ENCODE assay signal across 8 cellular contexts in the genomic region with DNA sequence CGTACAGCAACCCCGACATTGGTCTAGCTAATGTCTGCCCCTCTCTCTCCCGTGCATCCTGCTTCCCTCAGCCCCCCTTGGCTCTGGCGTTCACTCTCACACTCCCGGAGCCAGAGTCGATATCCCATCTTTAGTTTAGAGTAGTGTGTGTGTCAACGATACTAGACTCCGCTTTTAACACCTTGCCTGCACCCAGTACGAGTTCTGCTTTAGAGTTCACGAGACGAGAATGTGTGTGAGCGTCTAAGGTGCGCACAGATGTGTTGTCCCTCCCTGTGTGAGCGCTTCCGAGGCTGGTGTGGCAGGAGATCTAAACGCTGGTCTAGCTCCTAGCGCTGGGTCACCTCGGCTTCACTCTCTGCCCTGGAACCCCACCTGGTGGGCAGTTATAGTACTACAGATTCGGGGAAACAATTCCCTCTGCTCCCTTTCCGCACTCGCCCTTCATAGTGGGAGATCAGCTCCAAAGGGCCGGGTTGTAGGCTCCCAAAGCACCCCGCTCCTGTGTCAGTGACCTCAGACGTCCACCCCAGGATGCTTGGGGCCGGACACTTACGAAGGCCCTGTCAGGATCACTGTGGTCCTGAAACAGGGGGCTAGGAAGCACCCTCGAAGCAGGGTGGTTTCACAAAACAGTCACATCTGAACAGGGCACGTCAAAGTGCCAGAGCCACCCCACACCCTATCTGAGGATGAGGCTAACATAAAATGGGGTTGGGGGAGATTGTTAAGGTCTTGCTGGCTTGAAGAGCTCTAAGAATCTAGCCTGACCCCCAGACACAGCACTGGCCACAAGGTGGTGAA. TPM values are rescaled to one million over a fixed set of nuclear protein-coding genes. Genes with fewer than 3 reads are reported as not detected.
DNase-seq lines count a peak whose midpoint lies in the region; ATAC-seq and TF ChIP-seq lines count a peak whose summit lies in the region.

No MANE protein-coding gene starts in this region.

- 8 to 9% methylated on average over 28 of the region's 28 CpGs for WGBS in ectodermal cell, 2 experiments
- WGBS in lung, 2 donors: 6 to 7% methylated on average over 28 of the region's 28 CpGs

- H3K4me1 ChIP-seq in ectodermal cell (ENCODE audit: control insufficient read depth, insufficient read depth, low read length) (peaks cover 20% of the 10 kb centered on the region), lung (ENCODE audit: control insufficient read depth in 2 of 2, insufficient read depth in 2 of 2, low read length in 2 of 2) (peaks cover 3 to 23% of the 10 kb centered on the region in 2 donors)

- peak; percentile 36 for DNase-seq in AG09319 (ENCODE audit: extremely low read depth, low read depth)
- peak; percentile 77 for DNase-seq in NCI-H69 (lab: John Stamatoyannopoulos, UW)
- DNase-seq in activated CD4-positive, alpha-beta T cell treated with anti-CD3 and anti-CD28 coated beads, Interleukin-2, amount 50 U/mL, for 4 hours: peak; percentile 38 to 46
- DNase-seq in lung (ENCODE audit: low spot score): peak; percentile 79
- peak; percentile 41 to 59 (median 49) for DNase-seq in stimulated activated CD4-positive, alpha-beta T cell treated with anti-CD3 and anti-CD28 coated beads, TNF-alpha, amount 100 ng/mL, for 24 hours (ENCODE audit: low read depth in 3 of 3)

- H3K27ac ChIP-seq in ectodermal cell (ENCODE audit: insufficient read depth, low read depth, low read length, poor library complexity, severe bottlenecking) (no peak overlapping the region), lung (ENCODE audit: low read depth in 1 of 2, low read length in 1 of 2) (no peak overlapping the region)

- ATAC-seq in GM18907 (IDR thresholded peaks at IDR 0.05; ENCODE audit: unreplicated experiment) (peak; percentile 91), HG03469 (IDR thresholded peaks at IDR 0.05; ENCODE audit: unreplicated experiment) (peak; percentile 72), lung (ENCODE audit: insufficient read depth, low FRiP score) (peak; percentile 76)

- H3K36me3 ChIP-seq in ectodermal cell (ENCODE audit: control insufficient read depth, insufficient read depth, low read length) (no peaks in the 10 kb centered on the region), lung (ENCODE audit: control insufficient read depth in 2 of 2, insufficient read depth in 2 of 2, low read length in 2 of 2) (no peaks in the 10 kb centered on the region)

- H3K27me3 ChIP-seq in ectodermal cell (ENCODE audit: control insufficient read depth, insufficient read depth, low read length, poor library complexity, severe bottlenecking) (peaks cover 61% of the 10 kb centered on the region), lung (ENCODE audit: control insufficient read depth, insufficient read depth) (peaks cover 4% of the 10 kb centered on the region)

- peak overlapping the region; percentile 11 for H3K4me3 ChIP-seq in ectodermal cell (ENCODE audit: insufficient read depth, low read depth, low read length)
- no peak overlapping the region for H3K4me3 ChIP-seq in lung

- TF ChIP-seq CTCF in AG09319 (IDR thresholded peaks at IDR 0.05; ENCODE audit: low read depth, low read length) (peak; percentile 78), lung (IDR thresholded peaks at IDR 0.05; ENCODE audit: control extremely low read depth, extremely low read depth) (peak; percentile 64)

- H3K9me3 ChIP-seq in ectodermal cell (ENCODE audit: control insufficient read depth, low read length) (no peaks in the 10 kb centered on the region), lung (ENCODE audit: control insufficient read depth in 2 of 2, insufficient read depth in 1 of 2, low read length in 1 of 2) (peaks cover 0 to 6% of the 10 kb centered on the region in 2 donors)

RNA-seq across cellular contexts. Expression of a gene that starts 2.7 kb away (rescaled TPM):
- polyA plus RNA-seq in ectodermal cell (2013, experiment 1 of 4): 2.0 TPM
- 1.3 TPM for polyA plus RNA-seq in ectodermal cell (2013, experiment 2 of 4)
- polyA plus RNA-seq in ectodermal cell (2013, experiment 3 of 4): 2.3 TPM
- 1.7 TPM for polyA plus RNA-seq in ectodermal cell (2013, experiment 4 of 4)
- total RNA-seq in lung: 1 to 10 TPM; 2.6 to 4.7 TPM
- 1 to 10 TPM; 1.1 to 2.2 TPM for polyA plus RNA-seq in lung
